ENCODE assay signal across 3 cellular contexts in the genomic region with DNA sequence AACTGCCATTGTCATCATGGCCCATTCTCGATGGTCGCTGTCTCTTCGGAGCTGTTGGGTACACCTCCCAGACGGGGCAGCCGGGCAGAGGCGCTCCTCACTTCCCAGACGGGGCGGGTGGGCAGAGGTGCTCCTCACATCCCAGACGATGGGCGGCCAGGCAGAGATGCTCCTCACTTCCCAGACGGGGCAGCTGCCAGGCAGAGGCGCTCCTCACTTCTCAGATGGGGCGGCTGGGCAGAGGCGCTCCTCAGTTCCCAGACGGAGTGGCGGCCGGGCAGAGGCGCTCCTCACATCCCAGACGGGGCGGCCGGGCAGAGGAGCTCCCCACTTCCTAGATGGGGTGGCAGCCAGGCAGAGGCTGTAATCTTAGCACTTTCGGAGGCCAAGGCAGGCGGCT. TPM values are rescaled to one million over a fixed set of nuclear protein-coding genes. Genes with fewer than 3 reads are reported as not detected.
"Had no signal": no experiment of that assay in that cellular context is flagged by ENCODE, and none has a peak within 500 bp of the region (broad histone marks: within the 10 kb centered on the region; RNA-seq: fewer than 3 reads in every experiment).

No MANE protein-coding gene starts in this region.

RNA-seq across cellular contexts. Expression of a gene that starts 58.6 kb away (rescaled TPM):
- total RNA-seq: HT1080, IMR-90 had no signal
- polyA plus RNA-seq: IgD-negative memory B cell, IMR-90 had no signal
